In the genomic region with DNA sequence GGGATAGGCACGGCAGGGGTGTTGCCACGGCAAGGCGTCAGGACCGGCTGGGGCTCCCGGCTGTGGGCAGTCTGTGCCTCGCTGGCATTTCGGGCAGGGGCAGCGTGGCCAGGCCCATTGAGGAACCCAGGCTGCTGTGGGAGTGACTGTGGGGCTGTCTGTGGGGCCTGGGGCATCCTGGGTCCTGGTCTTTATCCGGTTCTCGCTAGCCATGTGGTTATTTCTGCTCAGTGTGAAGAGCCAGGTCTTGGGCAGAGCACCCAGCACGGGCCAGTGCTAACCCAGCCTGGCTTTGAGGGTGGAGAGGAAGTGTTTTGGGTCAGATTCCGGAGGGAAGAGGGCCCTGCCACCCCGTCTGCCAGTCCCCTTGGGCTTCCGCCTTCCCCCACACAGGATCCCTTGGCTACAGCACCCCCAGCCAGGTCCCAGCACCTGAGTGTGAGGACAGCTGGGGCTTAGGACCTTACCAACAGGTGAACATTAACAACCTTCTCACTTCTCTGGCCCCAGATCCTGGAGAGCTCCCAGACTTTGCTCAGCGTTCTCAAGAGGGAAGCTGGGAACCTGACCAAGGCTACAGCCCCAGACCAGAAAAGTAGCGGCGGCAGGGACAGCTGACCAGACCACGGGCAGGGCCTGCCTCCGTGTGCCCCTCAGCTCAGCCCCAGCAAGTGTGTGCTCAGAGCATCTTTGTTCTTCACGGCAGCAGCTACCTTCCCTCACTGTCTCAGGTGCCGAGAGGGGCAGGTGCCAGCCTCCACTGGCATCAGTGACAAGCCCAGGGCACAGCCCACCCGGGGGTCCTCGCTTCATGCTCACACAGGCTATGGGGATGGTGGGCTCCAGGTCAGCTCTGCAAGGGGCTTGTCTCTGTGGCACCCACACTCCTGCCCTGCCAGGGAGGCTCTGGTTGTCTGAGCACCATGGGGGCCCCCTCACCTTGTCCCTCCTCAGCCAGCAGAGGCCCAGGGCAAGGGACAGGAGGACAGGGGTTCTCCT, we compare ENCODE assay signal across 8 cellular contexts. TPM values are rescaled to one million over a fixed set of nuclear protein-coding genes. Genes with fewer than 3 reads are reported as not detected.
A peak's percentile ranks its signal among the peaks of the same experiment; 100 is the strongest.
DNase-seq lines count a peak whose midpoint lies in the region; ATAC-seq and TF ChIP-seq lines count a peak whose summit lies in the region.

No MANE protein-coding gene starts in this region.

- no peak overlapping the region for H2AFZ ChIP-seq in H9 (ENCODE audit: low read length)

- H2BK20ac ChIP-seq in H9 (ENCODE audit: low read depth, low read length, poor library complexity, severe bottlenecking) = no peak overlapping the region

- H4K91ac ChIP-seq in H9 (ENCODE audit: insufficient read length, low read depth, low read length) = no peak overlapping the region

- no peak overlapping the region for H3K56ac ChIP-seq in H9 (ENCODE audit: insufficient read length, low read depth, low read length)

- no peak overlapping the region for H2AK5ac ChIP-seq in H9 (ENCODE audit: insufficient read length, low read length)

- no peaks in the 10 kb centered on the region for H3K27me3 ChIP-seq in H9 (ENCODE audit: insufficient read depth, low read length)
- no peaks in the 10 kb centered on the region for H3K27me3 ChIP-seq in right cardiac atrium (ENCODE audit: control insufficient read depth, insufficient read depth)

- ATAC-seq in right cardiac atrium = no peak

- H3K18ac ChIP-seq in H9 (ENCODE audit: insufficient read length, low read depth, low read length) = no peak overlapping the region

- WGBS in H9 (ENCODE audit: extremely low coverage, insufficient read length, low lambda C conversion rate) = no CpG with 5 or more reads among the region's 23 CpGs
- 31% methylated on average over 23 of the region's 23 CpGs for WGBS in right cardiac atrium

- H4K20me1 ChIP-seq in H9 (ENCODE audit: control insufficient read depth, insufficient read depth, insufficient read length) = no peaks in the 10 kb centered on the region

- peaks cover 17 to 22% of the 10 kb centered on the region in 2 experiments for H3K4me1 Mint-ChIP-seq in H9

- H4K8ac ChIP-seq in H9 (replicated peaks; ENCODE audit: insufficient read length, low read depth, low read length) = no peak overlapping the region

- no peaks in the 10 kb centered on the region for H3K9me3 Mint-ChIP-seq in H9

- no peaks in the 10 kb centered on the region for H3K27me3 Mint-ChIP-seq in H9 (ENCODE audit: low read depth)

- H3K14ac ChIP-seq in H9 (ENCODE audit: insufficient read depth, low read length) = no peak overlapping the region; the same call in 1 of the 2 replicates

- H2BK15ac ChIP-seq in H9 (ENCODE audit: low read depth, low read length) = no peak overlapping the region; the same call in 1 of the 2 replicates

- no peak overlapping the region for H4K5ac ChIP-seq in H9 (ENCODE audit: insufficient read length, low read depth, low read length)

- no peak overlapping the region for H2BK12ac ChIP-seq in H9 (ENCODE audit: insufficient read length, low read depth, low read length)

- peaks cover 10% of the 10 kb centered on the region; the same call in 1 of the 2 replicates for H3K79me2 ChIP-seq in H9 (ENCODE audit: insufficient read depth, low read length)

- DNase-seq in H9 = no peak
- no peak for DNase-seq in right cardiac atrium
- DNase-seq in NCI-H1092 treated with DMSO at 0.1 percent for 48 hours (lab: John Stamatoyannopoulos, UW) = no peak
- DNase-seq in SIG-M5 (lab: John Stamatoyannopoulos, UW) = no peak
- no peak for DNase-seq in stimulated activated CD4-positive, alpha-beta T cell treated with anti-CD3 and anti-CD28 coated beads, Interleukin-12 subunit alpha, Interleukin-12 subunit beta, amount 100 ng/mL, for 4 hours
- DNase-seq in foreskin melanocyte = no peak

- peak overlapping the region; percentile 94 to 96 for H3K4me3 Mint-ChIP-seq in H9

- H3K27ac Mint-ChIP-seq in H9 = peak overlapping the region in 2 of 3 experiments; percentile 96 to 97; a peak in 5 of 7 replicates

- intact Hi-C loops in right cardiac atrium (cut with DNase I) = no loop called here

- TF ChIP-seq CTCF in H9 (conservative IDR thresholded peaks at IDR 0.05) (no peak), VCaP (conservative IDR thresholded peaks at IDR 0.05) (no peak)

- H3K23ac ChIP-seq in H9 (ENCODE audit: insufficient read length, low read depth, low read length) = no peak overlapping the region

- H3K23me2 ChIP-seq in H9 (ENCODE audit: insufficient read length, low read depth, low read length, poor library complexity, severe bottlenecking) = peaks cover 13% of the 10 kb centered on the region

- no peak overlapping the region for H2BK120ac ChIP-seq in H9 (ENCODE audit: low read depth, low read length, poor library complexity, severe bottlenecking)

- H3K9ac ChIP-seq in H9 (ENCODE audit: extremely low read depth, insufficient read length, low read length) = peak overlapping the region; percentile 41

- no peak overlapping the region for H3T11ph ChIP-seq in H9 (ENCODE audit: low read length)

- H3K79me1 ChIP-seq in H9 (ENCODE audit: insufficient read depth, low read depth, low read length, poor library complexity, severe bottlenecking) = peaks cover 6% of the 10 kb centered on the region

- H3K4me1 ChIP-seq in H9 (ENCODE audit: insufficient read depth, low read length) (peaks cover 5% of the 10 kb centered on the region; the same call in 1 of the 2 replicates), right cardiac atrium (ENCODE audit: control insufficient read depth, insufficient read depth, low read length) (peaks cover 12% of the 10 kb centered on the region)

- H3K4me3 ChIP-seq in right cardiac atrium (ENCODE audit: low read length) = peak overlapping the region; percentile 71
- peak overlapping the region; percentile 77 to 99 (median 90) for H3K4me3 ChIP-seq in skin epidermis

- H3K4me2 ChIP-seq in H9 (ENCODE audit: insufficient read depth, insufficient read length, low read length) = peak overlapping the region; percentile 78

- no peak overlapping the region for H2BK5ac ChIP-seq in H9 (ENCODE audit: insufficient read length, low read length)

- no peak overlapping the region for H3K4ac ChIP-seq in H9 (ENCODE audit: low read depth, low read length)

- peaks cover 7 to 41% (median 30%) of the 10 kb centered on the region in 3 experiments; a peak in 6 of 7 replicates for H3K36me3 Mint-ChIP-seq in H9 (ENCODE audit: insufficient read depth in 1 of 3, low read depth in 3 of 3)

- H3K9me3 ChIP-seq in H9 (ENCODE audit: control insufficient read depth, low read depth, low read length) = no peaks in the 10 kb centered on the region
- H3K9me3 ChIP-seq in right cardiac atrium (ENCODE audit: control insufficient read depth, low read length) = no peaks in the 10 kb centered on the region

- H3K27ac ChIP-seq in H9 (ENCODE audit: insufficient read length, low read depth, low read length) (no peak overlapping the region), VCaP (peak overlapping the region; percentile 97), right cardiac atrium (ENCODE audit: low read length) (peak overlapping the region; percentile 66), skin epidermis (peak overlapping the region; percentile 91 to 99 (median 97))

RNA-seq across cellular contexts. Expression of a gene that starts 1.1 kb away (rescaled TPM):
- total RNA-seq in H9 (2021) = 69.2 and 69.4 TPM in 2 replicates
- total RNA-seq in right cardiac atrium = 10 to 100 TPM; 43.2 to 57.8 (median 48.3) TPM
- polyA plus RNA-seq in right cardiac atrium = 86.4 TPM

RNA-seq across cellular contexts. Expression of a gene that starts 1.2 kb away (rescaled TPM):
- total RNA-seq in H9 (2021) (54.8 and 54.9 TPM in 2 replicates), right cardiac atrium (10 to 100 TPM; 31.9 to 45.7 (median 37.4) TPM)
- 26.6 TPM for polyA plus RNA-seq in right cardiac atrium

RNA-seq across cellular contexts. Expression of a gene that starts 10.9 kb away (rescaled TPM):
- 30.7 and 32.0 TPM in 2 replicates for total RNA-seq in H9 (2021)
- total RNA-seq in right cardiac atrium = 10 to 100 TPM in 1 of 4 donors, 1 to 10 TPM in 3; 5.4 to 13.9 (median 8.9) TPM
- 4.8 TPM for polyA plus RNA-seq in right cardiac atrium

RNA-seq across cellular contexts. Expression of a gene that starts 15.9 kb away (rescaled TPM):
- total RNA-seq in H9 (2021) (34.1 and 35.5 TPM in 2 replicates), right cardiac atrium (10 to 100 TPM; 28.9 to 41.3 (median 39.9) TPM)
- polyA plus RNA-seq in right cardiac atrium = 47.5 TPM

RNA-seq across cellular contexts. Expression of a gene that starts 15.9 kb away (rescaled TPM):
- 44.1 and 45.3 TPM in 2 replicates for total RNA-seq in H9 (2021)
- 1 to 10 TPM; 5.1 to 7.9 (median 5.9) TPM for total RNA-seq in right cardiac atrium
- polyA plus RNA-seq in right cardiac atrium = 5.2 TPM
